Comparison of ENCODE assay signal across 1 cellular context in the genomic region with DNA sequence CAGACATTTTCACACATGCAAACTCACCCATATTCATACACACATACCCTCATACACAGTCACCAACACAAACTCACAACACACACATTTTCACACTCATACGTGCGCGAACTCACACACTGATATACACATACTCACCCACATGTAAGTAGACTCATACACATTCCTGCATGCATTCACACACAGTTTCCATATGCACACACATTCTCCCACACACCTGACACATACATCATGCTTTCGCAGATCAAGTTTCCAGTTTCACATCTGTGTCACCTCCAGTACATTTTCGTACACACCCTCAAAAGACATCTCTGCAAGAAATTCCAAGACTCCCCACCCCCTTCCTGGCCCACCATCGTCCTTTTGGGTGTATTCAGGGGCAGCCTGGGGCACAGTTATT.
A peak's percentile ranks its signal among the peaks of the same experiment; 100 is the strongest.
TF ChIP-seq lines count a peak whose summit lies in the region.

No MANE protein-coding gene starts in this region.

TF ChIP-seq in GM12878, 131 proteins besides CTCF, POLR2A, EP300 and RAD21 (continued from another document):
- TF ChIP-seq ZBTB4 (CRISPR knock-in tag; IDR thresholded peaks at IDR 0.05) (no peak), NR2C2 (IDR thresholded peaks at IDR 0.05; ENCODE audit: borderline replicate concordance, control insufficient read depth, insufficient read length, low read depth) (no peak), PBX3 (IDR thresholded peaks at IDR 0.05; ENCODE audit: insufficient replicate concordance, low read depth, low read length) (peak; percentile 0), SREBF2 (IDR thresholded peaks at IDR 0.05; ENCODE audit: low read length) (no peak), NFIC (IDR thresholded peaks at IDR 0.05; ENCODE audit: low read depth, low read length) (0 out of 2 replicates have a peak, but pooled peaks have one; percentile 16), NR2C1 (IDR thresholded peaks at IDR 0.05) (no peak), KAT2A (conservative IDR thresholded peaks at IDR 0.05; ENCODE audit: control insufficient read depth, low read depth, low read length) (no peak), CREM (IDR thresholded peaks at IDR 0.05; ENCODE audit: low read depth) (0 out of 2 replicates have a peak, but pooled peaks have one; percentile 45), BMI1 (IDR thresholded peaks at IDR 0.05; ENCODE audit: borderline replicate concordance) (peak; percentile 51; the same call in 1 of the 2 replicates)
- TF ChIP-seq, protein P1, sequence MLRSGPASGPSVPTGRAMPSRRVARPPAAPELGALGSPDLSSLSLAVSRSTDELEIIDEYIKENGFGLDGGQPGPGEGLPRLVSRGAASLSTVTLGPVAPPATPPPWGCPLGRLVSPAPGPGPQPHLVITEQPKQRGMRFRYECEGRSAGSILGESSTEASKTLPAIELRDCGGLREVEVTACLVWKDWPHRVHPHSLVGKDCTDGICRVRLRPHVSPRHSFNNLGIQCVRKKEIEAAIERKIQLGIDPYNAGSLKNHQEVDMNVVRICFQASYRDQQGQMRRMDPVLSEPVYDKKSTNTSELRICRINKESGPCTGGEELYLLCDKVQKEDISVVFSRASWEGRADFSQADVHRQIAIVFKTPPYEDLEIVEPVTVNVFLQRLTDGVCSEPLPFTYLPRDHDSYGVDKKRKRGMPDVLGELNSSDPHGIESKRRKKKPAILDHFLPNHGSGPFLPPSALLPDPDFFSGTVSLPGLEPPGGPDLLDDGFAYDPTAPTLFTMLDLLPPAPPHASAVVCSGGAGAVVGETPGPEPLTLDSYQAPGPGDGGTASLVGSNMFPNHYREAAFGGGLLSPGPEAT (IDR thresholded peaks at IDR 0.05; ENCODE audit: low read depth): no peak
- TF ChIP-seq, protein P2, sequence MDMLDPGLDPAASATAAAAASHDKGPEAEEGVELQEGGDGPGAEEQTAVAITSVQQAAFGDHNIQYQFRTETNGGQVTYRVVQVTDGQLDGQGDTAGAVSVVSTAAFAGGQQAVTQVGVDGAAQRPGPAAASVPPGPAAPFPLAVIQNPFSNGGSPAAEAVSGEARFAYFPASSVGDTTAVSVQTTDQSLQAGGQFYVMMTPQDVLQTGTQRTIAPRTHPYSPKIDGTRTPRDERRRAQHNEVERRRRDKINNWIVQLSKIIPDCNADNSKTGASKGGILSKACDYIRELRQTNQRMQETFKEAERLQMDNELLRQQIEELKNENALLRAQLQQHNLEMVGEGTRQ (IDR thresholded peaks at IDR 0.05; ENCODE audit: borderline replicate concordance, low read depth, low read length): no peak
